Comparison of ENCODE assay signal across 8 cellular contexts in genomic region chr14:61761959-61762786, GRCh38. TPM values are rescaled to one million over a fixed set of nuclear protein-coding genes. Genes with fewer than 3 reads are reported as not detected.
DNase-seq lines count a peak whose midpoint lies in the region; ATAC-seq and TF ChIP-seq lines count a peak whose summit lies in the region.

Gene SNAPC1 (plus strand): TSS chr14:61762420. CDS start chr14:61762461, 41 bp downstream.

- no peaks in the 10 kb centered on the region for H3K36me3 ChIP-seq in ES-I3 (ENCODE audit: insufficient read depth, low read length)

- H4K20me1 ChIP-seq in H9 (ENCODE audit: control insufficient read depth, insufficient read depth, insufficient read length) = no peaks in the 10 kb centered on the region

- peak within 1 kb of the TSS; percentile 93 to 99 for H3K4me3 Mint-ChIP-seq in H9
- peak within 1 kb of the TSS; percentile 97 for H3K4me3 Mint-ChIP-seq in natural killer cell

- peaks cover 9% of the 10 kb centered on the region for H3K23me2 ChIP-seq in H9 (ENCODE audit: insufficient read length, low read depth, low read length, poor library complexity, severe bottlenecking)

- H4K8ac ChIP-seq in H9 (replicated peaks; ENCODE audit: insufficient read length, low read depth, low read length) = no peak within 1 kb of the TSS

- TF ChIP-seq CTCF in H9 (conservative IDR thresholded peaks at IDR 0.05) (no peak), fibroblast of pulmonary artery (IDR thresholded peaks at IDR 0.05; ENCODE audit: low read length, missing control alignments) (no peak), natural killer cell (IDR thresholded peaks at IDR 0.05) (no peak)

- H3K79me1 ChIP-seq in H9 (ENCODE audit: insufficient read depth, low read depth, low read length, poor library complexity, severe bottlenecking) = peaks cover 2% of the 10 kb centered on the region

- peak; percentile 88 for TF ChIP-seq POLR2A in Raji (IDR thresholded peaks at IDR 0.05; ENCODE audit: insufficient read depth, low read depth, low read length)

- H3K4me1 Mint-ChIP-seq in H9 = peaks cover 36 to 37% of the 10 kb centered on the region in 2 experiments
- peaks cover 25 to 37% of the 10 kb centered on the region in 2 donors for H3K4me1 Mint-ChIP-seq in natural killer cell

- no peaks in the 10 kb centered on the region; a peak in 1 of 5 replicates for H3K9me3 Mint-ChIP-seq in H9
- no peaks in the 10 kb centered on the region for H3K9me3 Mint-ChIP-seq in natural killer cell

- H3K9ac ChIP-seq in ES-I3 (ENCODE audit: low read depth, low read length) = peak within 1 kb of the TSS; percentile 92
- H3K9ac ChIP-seq in H9 (ENCODE audit: extremely low read depth, insufficient read length, low read length) = peak within 1 kb of the TSS; percentile 93

- H3T11ph ChIP-seq in H9 (ENCODE audit: low read length) = no peak within 1 kb of the TSS

- no peak within 1 kb of the TSS for H2AK5ac ChIP-seq in H9 (ENCODE audit: insufficient read length, low read length)

- peak within 1 kb of the TSS; percentile 98 to 99 (median 98) for H3K27ac Mint-ChIP-seq in H9
- peak within 1 kb of the TSS; percentile 96 to 97 for H3K27ac Mint-ChIP-seq in natural killer cell

- peak within 1 kb of the TSS; percentile 71 for H3K27ac ChIP-seq in H9 (ENCODE audit: insufficient read length, low read depth, low read length)

- no peak within 1 kb of the TSS for H4K91ac ChIP-seq in H9 (ENCODE audit: insufficient read length, low read depth, low read length)

- no peak within 1 kb of the TSS for H2BK120ac ChIP-seq in H9 (ENCODE audit: low read depth, low read length, poor library complexity, severe bottlenecking)

- H3K4ac ChIP-seq in H9 (ENCODE audit: low read depth, low read length) = no peak within 1 kb of the TSS

- no CpG with 5 or more reads among the region's 49 CpGs for WGBS in H9 (ENCODE audit: extremely low coverage, insufficient read length, low lambda C conversion rate)

- peak; percentile 93 to 99 (median 96) for ATAC-seq in natural killer cell

- peak; percentile 98 for DNase-seq in H9
- DNase-seq in M059J (ENCODE audit: low read depth) = peak; percentile 98
- peak; percentile 99 for DNase-seq in activated effector memory CD4-positive, alpha-beta T cell treated with anti-CD3 and anti-CD28 coated beads, Interleukin-2, amount 50 U/mL, for 16 hours
- peak; percentile 99 for DNase-seq in fibroblast of pulmonary artery (ENCODE audit: low read depth)
- peak; percentile 95 for DNase-seq in natural killer cell
- DNase-seq in stimulated activated naive CD4-positive, alpha-beta T cell (lab: John Stamatoyannopoulos, UW) = peak; percentile 92 to 98 (median 96)

- peak within 1 kb of the TSS; percentile 71 for H3K18ac ChIP-seq in H9 (ENCODE audit: insufficient read length, low read depth, low read length)

- intact Hi-C loops in natural killer cell (cut with micrococcal nuclease) = loop anchor here (1.0 to 5.0 kb wide), 2 partner anchors 67 to 1515 kb away; partner anchors contain the start of genes HIF1A and PPM1A

- H3K56ac ChIP-seq in H9 (ENCODE audit: insufficient read length, low read depth, low read length) = no peak within 1 kb of the TSS

- H3K4me3 ChIP-seq in fibroblast of pulmonary artery (replicated peaks; ENCODE audit: low read depth, low read length) = peak within 1 kb of the TSS; percentile 88

- no peak within 1 kb of the TSS for H3K23ac ChIP-seq in H9 (ENCODE audit: insufficient read length, low read depth, low read length)

- no peaks in the 10 kb centered on the region for H3K27me3 ChIP-seq in H9 (ENCODE audit: insufficient read depth, low read length)

- no peaks in the 10 kb centered on the region for H3K4me1 ChIP-seq in ES-I3 (ENCODE audit: insufficient read depth, low read length)
- H3K4me1 ChIP-seq in H9 (ENCODE audit: insufficient read depth, low read length) = 0 out of 2 replicates have a peak, but pooled peaks cover 2% of the 10 kb centered on the region

- no peak within 1 kb of the TSS for H4K5ac ChIP-seq in H9 (ENCODE audit: insufficient read length, low read depth, low read length)

- no peak within 1 kb of the TSS for H2BK20ac ChIP-seq in H9 (ENCODE audit: low read depth, low read length, poor library complexity, severe bottlenecking)

- peak within 1 kb of the TSS; percentile 81 for H3K14ac ChIP-seq in H9 (ENCODE audit: insufficient read depth, low read length)

- H3K9me3 ChIP-seq in ES-I3 (ENCODE audit: control insufficient read depth, insufficient read depth, low read length) (no peaks in the 10 kb centered on the region), H9 (ENCODE audit: control insufficient read depth, low read depth, low read length) (no peaks in the 10 kb centered on the region)

- peak within 1 kb of the TSS; percentile 95 for H3K4me2 ChIP-seq in H9 (ENCODE audit: insufficient read depth, insufficient read length, low read length)

- H3K36me3 Mint-ChIP-seq in H9 (ENCODE audit: insufficient read depth in 1 of 3, low read depth in 3 of 3) = peaks cover 2 to 6% (median 3%) of the 10 kb centered on the region in 3 experiments; a peak in 4 of 7 replicates
- H3K36me3 Mint-ChIP-seq in natural killer cell = no peaks in the 10 kb centered on the region

- H3K27me3 Mint-ChIP-seq in H9 (ENCODE audit: low read depth) (no peaks in the 10 kb centered on the region; the same call in none of the 2 replicates), natural killer cell (ENCODE audit: low read depth in 2 of 2) (peaks cover 9 to 10% of the 10 kb centered on the region in 2 donors)

- no peak within 1 kb of the TSS for H2AFZ ChIP-seq in H9 (ENCODE audit: low read length)

- H2BK5ac ChIP-seq in H9 (ENCODE audit: insufficient read length, low read length) = no peak within 1 kb of the TSS

- H2BK12ac ChIP-seq in H9 (ENCODE audit: insufficient read length, low read depth, low read length) = no peak within 1 kb of the TSS

- H2BK15ac ChIP-seq in H9 (ENCODE audit: low read depth, low read length) = no peak within 1 kb of the TSS

- H3K79me2 ChIP-seq in H9 (ENCODE audit: insufficient read depth, low read length) = peaks cover 7% of the 10 kb centered on the region; the same call in 1 of the 2 replicates

RNA-seq across cellular contexts. Expression of gene SNAPC1, which starts in this region (rescaled TPM):
- 6.8 and 7.1 TPM in 2 replicates for total RNA-seq in H9 (2021)
- total RNA-seq in M059J (2014; rRNA removed; shearing (Covaris generic)) = 16.9 and 23.4 TPM in 2 replicates
- 1 to 10 TPM; 2.2 to 2.4 (median 2.2) TPM for total RNA-seq in natural killer cell

Comparison
In these comparisons a context has a peak if more than half of its experiments do, and no peak if none do; other contexts are left out.
1. Peak in every context shown above with its lines: DNase-seq, ATAC-seq, H3K4me3 ChIP-seq and H3K27ac ChIP-seq.